In the genomic region with DNA sequence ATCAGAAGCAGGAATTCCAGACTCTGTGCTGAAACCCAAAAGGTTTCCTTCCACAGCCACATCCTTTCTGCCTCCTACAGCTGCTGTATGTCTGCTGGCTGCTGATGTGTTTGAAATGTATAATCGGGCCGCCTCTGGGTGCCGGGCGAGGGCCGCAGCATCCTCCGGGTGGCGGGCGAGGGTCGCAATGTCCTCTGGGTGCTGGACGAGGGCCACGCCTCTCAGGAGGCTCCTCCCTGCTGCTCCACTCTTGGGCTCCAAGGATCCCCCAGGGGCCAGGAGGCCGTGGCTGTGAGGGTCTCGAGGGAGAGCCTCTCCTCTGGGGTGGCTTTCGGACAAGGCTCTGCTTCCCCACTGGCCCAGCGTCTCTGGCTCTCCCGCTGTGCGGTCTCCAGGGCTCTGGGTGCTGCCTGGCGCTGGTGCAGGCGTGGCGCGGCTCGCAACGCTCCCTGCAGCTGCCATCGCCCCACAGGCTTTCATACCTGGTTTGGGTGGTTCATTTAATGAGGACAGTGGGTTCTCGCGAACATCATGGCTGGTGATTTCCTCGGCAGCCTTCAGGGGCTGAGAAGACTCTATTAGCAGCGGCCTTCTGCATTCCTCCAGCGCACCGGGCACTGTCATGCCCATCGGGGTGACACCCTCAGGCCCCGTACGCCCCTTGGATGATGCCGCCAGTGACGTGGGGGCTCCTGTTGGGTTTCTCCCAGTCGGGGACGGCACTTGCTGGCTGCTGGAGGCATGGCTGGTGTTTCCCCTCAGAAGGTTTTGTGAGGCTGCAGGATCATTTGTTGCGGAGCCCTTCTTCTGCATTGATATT, we compare ENCODE assay signal across 16 cellular contexts. TPM values are rescaled to one million over a fixed set of nuclear protein-coding genes. Genes with fewer than 3 reads are reported as not detected.
DNase-seq lines count a peak whose midpoint lies in the region; ATAC-seq and TF ChIP-seq lines count a peak whose summit lies in the region.
"Had no signal": no experiment of that assay in that cellular context is flagged by ENCODE, and none has a peak within 500 bp of the region (broad histone marks: within the 10 kb centered on the region; RNA-seq: fewer than 3 reads in every experiment).

No MANE protein-coding gene starts in this region.

- ATAC-seq in psoas muscle, result no peak
- ATAC-seq in HG03432 (IDR thresholded peaks at IDR 0.05; ENCODE audit: unreplicated experiment), result no peak
- no peak for ATAC-seq in GM19023 (IDR thresholded peaks at IDR 0.05; ENCODE audit: unreplicated experiment)
- ATAC-seq: foreskin keratinocyte; stimulated activated effector memory CD8-positive, alpha-beta T cell treated with anti-CD3 and anti-CD28 coated beads, Interleukin-12 subunit alpha, Interleukin-12 subunit beta, amount 100 ng/mL, for 72 hours had no signal

- DNase-seq in NCI-H2171 (lab: John Stamatoyannopoulos, UW) (peak; percentile 63), NCI-H2171 treated with DMSO at 0.1 percent for 48 hours (lab: John Stamatoyannopoulos, UW) (no peak), NCI-H1092 treated with DMSO at 0.1 percent for 48 hours (lab: John Stamatoyannopoulos, UW) (peak; percentile 82), SK-N-DZ (ENCODE audit: low spot score) (peak; percentile 63), psoas muscle (peak in 1 of 2 donors; percentile 75), thyroid gland (no peak)
- DNase-seq: brain microvascular endothelial cell, foreskin keratinocyte, GOT3, NCI-H187 had no signal

- 55 to 86% (median 76%) methylated on average over 38 of the region's 38 CpGs for WGBS in psoas muscle, 3 donors
- 85 to 91% methylated on average over 24 to 38 of the region's 38 CpGs for WGBS in thyroid gland, 2 donors

- peaks cover 71% of the 10 kb centered on the region for H3K4me1 ChIP-seq in psoas muscle
- peaks cover 0 to 14% of the 10 kb centered on the region in 2 donors for H3K4me1 ChIP-seq in thyroid gland
- H3K4me1 ChIP-seq: foreskin keratinocyte had no signal

- H3K9me3 ChIP-seq in psoas muscle, result no peaks in the 10 kb centered on the region
- no peaks in the 10 kb centered on the region for H3K9me3 ChIP-seq in thyroid gland
- H3K9me3 ChIP-seq: neutrophil, vagina had no signal

- H3K27me3 ChIP-seq in psoas muscle (ENCODE audit: insufficient read depth in 3 of 3, low read length in 2 of 3), result no peaks in the 10 kb centered on the region
- no peaks in the 10 kb centered on the region for H3K27me3 ChIP-seq in thyroid gland
- H3K27me3 ChIP-seq: brain microvascular endothelial cell, vagina had no signal

- peaks cover 9 to 20% of the 10 kb centered on the region in 2 donors for H3K36me3 ChIP-seq in psoas muscle (ENCODE audit: insufficient read depth in 1 of 2, low read depth in 1 of 2)
- H3K36me3 ChIP-seq in thyroid gland, result no peaks in the 10 kb centered on the region
- H3K36me3 ChIP-seq: brain microvascular endothelial cell, neutrophil, vagina had no signal

- peak overlapping the region; percentile 66 for H3K4me3 ChIP-seq in psoas muscle
- no peak overlapping the region for H3K4me3 ChIP-seq in thyroid gland (replicated peaks in 1 of 3)
- H3K4me3 ChIP-seq: SK-N-MC, vagina had no signal

- no peak for TF ChIP-seq CTCF in psoas muscle (IDR thresholded peaks at IDR 0.05)
- TF ChIP-seq CTCF in thyroid gland (IDR thresholded peaks at IDR 0.05), result no peak

- intact Hi-C loops in psoas muscle (cut with DNase I) (no loop called here), thyroid gland (cut with DNase I) (no loop called here)

- TF ChIP-seq POLR2A in thyroid gland (IDR thresholded peaks at IDR 0.05), result no peak

- H3K27ac ChIP-seq in psoas muscle (peak overlapping the region; percentile 99), thyroid gland (no peak overlapping the region)
- H3K27ac ChIP-seq: brain microvascular endothelial cell, foreskin keratinocyte, neutrophil, SK-N-MC, vagina had no signal

RNA-seq across cellular contexts. Expression of a gene that starts 41.8 kb away (rescaled TPM):
- 1.8 and 1.9 TPM in 2 replicates for polyA plus RNA-seq in SK-N-DZ (2014; cell fraction: cytosol; rRNA removed)
- 0.77 and 2.4 TPM in 2 replicates for polyA plus RNA-seq in SK-N-DZ (2014; cell fraction: nucleus; rRNA removed)
- total RNA-seq in psoas muscle (1 to 10 TPM; 1.5 to 4.5 (median 3.7) TPM), thyroid gland (1 to 10 TPM; 1.7 to 5.7 (median 5.1) TPM)
- polyA plus RNA-seq in psoas muscle, result 1 to 10 TPM; 4.3 to 4.7 (median 4.4) TPM

RNA-seq across cellular contexts. Expression of a gene that starts 47.6 kb away (rescaled TPM):
- polyA plus RNA-seq in SK-N-DZ (2014; cell fraction: cytosol; rRNA removed), result 1.8 and 1.9 TPM in 2 replicates
- 1.0 and 1.6 TPM in 2 replicates for polyA plus RNA-seq in SK-N-DZ (2014; cell fraction: nucleus; rRNA removed)
- 100 to 1,000 TPM; 186 to 776 (median 416) TPM for total RNA-seq in psoas muscle
- polyA plus RNA-seq in psoas muscle, result 100 to 1,000 TPM; 219 to 326 (median 249) TPM
- total RNA-seq in thyroid gland, result 1 to 10 TPM in 2 of 4 donors, under 1 TPM in 2; 0.20 to 2.0 (median 1.0) TPM

Comparison
In these comparisons a context has a peak if more than half of its experiments do, and no peak if none do; other contexts are left out.
1. DNase-seq: peak in NCI-H2171 (single experiment), NCI-H1092 treated with DMSO at 0.1 percent for 48 hours (single experiment) and SK-N-DZ (single experiment); none in NCI-H2171 treated with DMSO at 0.1 percent for 48 hours (single experiment) and thyroid gland (0 of 2).
2. RNA of a gene that starts 47.6 kb away (total RNA-seq): 186 to 776 TPM in psoas muscle; 0.20 to 2.0 TPM in thyroid gland; every median in the first group is over 10 times any median in the second.